In the genomic region with DNA sequence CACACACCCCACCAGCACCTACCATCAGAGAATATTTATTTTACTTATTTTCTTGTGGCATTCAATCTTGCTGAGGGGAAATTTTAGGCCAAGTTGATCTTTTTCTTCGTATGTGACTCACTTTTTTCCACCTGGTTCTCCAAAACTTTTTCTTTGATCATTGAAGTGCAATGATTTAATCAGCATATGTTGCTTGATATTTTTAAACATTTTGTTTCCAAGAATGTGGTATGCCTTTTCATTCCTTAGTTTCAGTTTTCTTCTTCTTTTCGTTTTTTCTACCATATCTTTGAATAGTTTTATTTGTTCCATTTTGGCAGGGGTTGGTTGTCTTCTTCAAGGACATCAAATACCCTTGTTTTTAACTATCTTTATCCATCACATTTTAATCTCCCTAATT, we compare ENCODE assay signal across 26 cellular contexts.
"Had no signal": no experiment of that assay in that cellular context is flagged by ENCODE, and none has a peak within 500 bp of the region (broad histone marks: within the 10 kb centered on the region; RNA-seq: fewer than 3 reads in every experiment).

No MANE protein-coding gene starts in this region.

- H3K4me1 ChIP-seq: stomach, suprapubic skin, testis, thyroid gland, tibial artery, tibial nerve, transverse colon, upper lobe of left lung, upper lobe of right lung, uterus, vagina had no signal

- H3K4me3 ChIP-seq: stomach, suprapubic skin, testis, thoracic aorta, thyroid gland, tibial artery, tibial nerve, transverse colon, upper lobe of left lung, upper lobe of right lung, uterus, vagina had no signal

- ATAC-seq: stimulated activated effector memory CD8-positive, alpha-beta T cell treated with anti-CD3 and anti-CD28 coated beads, Interleukin-12 subunit alpha, Interleukin-12 subunit beta, amount 100 ng/mL, for 72 hours; stimulated activated memory B cell treated with anti-CD40 and anti-IgM and Interleukin-4, amounts not matched to agents 10 μg/mL and 1 μg/mL and 100 μg/mL, for 72 hours; stimulated activated naive B cell treated with anti-CD40 and anti-IgM and Interleukin-4, amounts not matched to agents 10 μg/mL and 1 μg/mL and 100 μg/mL, for 72 hours; stimulated activated naive CD8-positive, alpha-beta T cell treated with anti-CD3 and anti-CD28 coated beads, Interleukin-15, amount 100 ng/mL, for 72 hours; stimulated activated naive CD8-positive, alpha-beta T cell treated with anti-CD3 and anti-CD28 coated beads, Interleukin-15, Interleukin-2, amounts not matched to agents 100 U/mL and 50 U/mL, for 24 hours; upper lobe of right lung had no signal

- DNase-seq: stimulated activated CD4-positive, alpha-beta T cell treated with anti-CD3 and anti-CD28 coated beads, Interleukin-2, amount 100 ng/mL, for 48 hours; stimulated activated CD4-positive, alpha-beta T cell treated with anti-CD3 and anti-CD28 coated beads, Interleukin-4, amount 100 ng/mL, for 1 hour; stimulated activated CD4-positive, alpha-beta T cell treated with anti-CD3 and anti-CD28 coated beads, Interleukin-4, amount 100 ng/mL, for 24 hours; stimulated activated CD4-positive, alpha-beta T cell treated with anti-CD3 and anti-CD28 coated beads, Interleukin-4, amount 100 ng/mL, for 4 hours; stimulated activated CD8-positive, alpha-beta memory T cell treated with anti-CD3 and anti-CD28 coated beads, Interleukin-4, amount 100 ng/mL, for 48 hours; stimulated activated naive B cell treated with anti-CD40 and anti-IgM and Interleukin-4, amounts not matched to agents 10 μg/mL and 1 μg/mL and 100 μg/mL, for 72 hours; stimulated activated naive CD4-positive, alpha-beta T cell; stimulated activated naive CD4-positive, alpha-beta T cell treated with Interleukin-2 at 50 U/mL for 16 hours; stimulated activated naive CD8-positive, alpha-beta T cell treated with anti-CD3 and anti-CD28 coated beads, Interleukin-15, amount 100 ng/mL, for 72 hours; stimulated activated naive CD8-positive, alpha-beta T cell treated with anti-CD3 and anti-CD28 coated beads, Interleukin-15, Interleukin-2, amounts not matched to agents 100 U/mL and 50 U/mL, for 24 hours; stomach; substantia nigra; testis; thyroid gland; tibial artery; transverse colon; trophoblast cell; upper lobe of right lung; uterus had no signal

- H3K27me3 ChIP-seq: stomach, suprapubic skin, testis, thyroid gland, tibial artery, tibial nerve, transverse colon, upper lobe of left lung, upper lobe of right lung, uterus, vagina had no signal

- H3K9me3 ChIP-seq: stomach, suprapubic skin, testis, thoracic aorta, thyroid gland, tibial artery, tibial nerve, transverse colon, upper lobe of left lung, upper lobe of right lung, uterus, vagina had no signal

- H3K27ac ChIP-seq: stomach, suprapubic skin, testis, thoracic aorta, thyroid gland, tibial artery, tibial nerve, transverse colon, upper lobe of left lung, upper lobe of right lung, uterus, vagina had no signal

- H3K36me3 ChIP-seq: stomach, suprapubic skin, thoracic aorta, thyroid gland, tibial artery, tibial nerve, transverse colon, upper lobe of left lung, upper lobe of right lung, uterus, vagina had no signal
